8 cellular contexts compared by ENCODE assay signal in the genomic region with DNA sequence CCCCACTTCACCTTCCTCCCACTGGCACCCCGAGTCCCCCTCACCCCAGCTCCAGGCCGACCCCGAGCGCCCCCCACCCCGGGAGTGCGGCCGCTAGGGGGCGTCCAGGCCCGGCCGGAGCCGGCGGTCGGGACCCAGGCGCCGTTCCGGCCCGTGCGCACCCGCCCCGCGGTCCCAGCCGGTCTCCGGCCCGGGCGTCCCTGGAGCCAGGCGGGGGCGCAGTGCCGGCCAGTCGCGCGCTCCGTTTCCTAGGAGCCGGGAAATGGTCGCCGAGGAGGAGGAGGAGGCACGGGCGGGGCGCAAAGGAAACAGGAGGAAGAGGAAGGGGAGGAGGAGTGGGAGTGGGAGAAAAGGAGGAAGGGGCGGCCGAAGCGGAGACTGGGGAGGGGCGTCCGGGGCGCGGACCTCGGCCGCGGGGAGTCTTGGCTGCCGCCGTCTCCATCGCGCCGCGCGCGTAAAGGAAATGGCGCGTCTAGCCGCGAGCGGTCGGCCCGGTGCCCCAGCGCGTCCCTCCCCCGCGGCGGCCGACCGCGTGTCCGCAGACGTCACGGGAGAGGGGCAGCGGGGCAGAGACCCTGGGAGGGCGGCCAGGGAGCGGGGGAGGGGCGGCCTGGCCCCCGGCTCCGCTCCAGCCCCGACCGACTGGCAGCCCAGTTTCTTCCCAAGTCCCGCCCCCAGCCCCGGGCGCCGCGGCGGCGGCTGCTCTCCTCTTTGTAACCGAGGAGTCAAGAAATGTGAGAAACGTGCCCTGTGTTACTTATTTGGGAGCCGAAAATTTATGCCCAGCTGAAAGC. TPM values are rescaled to one million over a fixed set of nuclear protein-coding genes. Genes with fewer than 3 reads are reported as not detected.
DNase-seq lines count a peak whose midpoint lies in the region; ATAC-seq and TF ChIP-seq lines count a peak whose summit lies in the region.

No MANE protein-coding gene starts in this region.

- H3K27me3 ChIP-seq in GM23248 (replicated peaks; ENCODE audit: insufficient read depth), result no peaks in the 10 kb centered on the region

- H3K4me1 Mint-ChIP-seq in mesothelial cell of epicardium, result peaks cover 22% of the 10 kb centered on the region

- H2AFZ ChIP-seq in GM23248, result peak overlapping the region; percentile 79

- no peaks in the 10 kb centered on the region for H3K79me2 ChIP-seq in GM23248 (ENCODE audit: insufficient read depth)

- in situ Hi-C loops in GM23248 (cut with MboI), result loop anchor here (25.0 kb wide), 1 partner anchor 542 kb away; no protein-coding TSS in a partner anchor

- no peaks in the 10 kb centered on the region for H3K9me2 ChIP-seq in GM23248 (ENCODE audit: insufficient read depth)

- H3K4me3 Mint-ChIP-seq in mesothelial cell of epicardium, result peak overlapping the region; percentile 75

- no peaks in the 10 kb centered on the region for H3K9me3 Mint-ChIP-seq in mesothelial cell of epicardium

- peak overlapping the region; percentile 74 for H3K4me3 ChIP-seq in AG09309 (ENCODE audit: control insufficient read depth, low read depth, low read length)
- H3K4me3 ChIP-seq in GM23248, result peak overlapping the region; percentile 87
- peak overlapping the region; percentile 61 for H3K4me3 ChIP-seq in epithelial cell of esophagus (ENCODE audit: low read length)

- DNase-seq in AG09309 (ENCODE audit: low read depth), result no peak
- peak; percentile 92 for DNase-seq in GM23248
- DNase-seq in NCI-H524 treated with DMSO at 0.1 percent for 48 hours (lab: John Stamatoyannopoulos, UW), result peak; percentile 51
- peak in 2 of 3 experiments; percentile 12 to 35 for DNase-seq in activated CD8-positive, alpha-beta memory T cell treated with anti-CD3 and anti-CD28 coated beads for 48 hours (ENCODE audit: low read depth in 2 of 3, low spot score in 2 of 3)
- DNase-seq in epithelial cell of esophagus (ENCODE audit: low read depth), result peak; percentile 84
- peak; percentile 77 to 88 for DNase-seq in mesothelial cell of epicardium (ENCODE audit: low spot score in 2 of 2, unreplicated experiment in 2 of 2)
- DNase-seq in stimulated activated naive CD4-positive, alpha-beta T cell treated with Interleukin-2 at 50 U/mL for 16 hours (lab: John Stamatoyannopoulos, UW), result peak; percentile 57

- H3K27ac ChIP-seq in GM23248, result peak overlapping the region; percentile 81

- peak overlapping the region; percentile 85 for H3K4me2 ChIP-seq in GM23248 (ENCODE audit: unreplicated experiment)

- no peak for ATAC-seq in GM18520 (IDR thresholded peaks at IDR 0.05; ENCODE audit: unreplicated experiment)

- H3K9me3 ChIP-seq in GM23248 (ENCODE audit: low read depth), result no peaks in the 10 kb centered on the region

- WGBS in GM23248 (ENCODE audit: low coverage in 1 of 2, low lambda C conversion rate in 2 of 2, missing lambda C conversion rate in 2 of 2), 2 experiments, result 1 to 2% methylated on average over 26 to 91 of the region's 92 CpGs

- H3K27me3 Mint-ChIP-seq in mesothelial cell of epicardium (ENCODE audit: low read depth), result peaks cover 8% of the 10 kb centered on the region

- H3F3A ChIP-seq in GM23248 (ENCODE audit: insufficient read depth), result no peaks in the 10 kb centered on the region

- no peaks in the 10 kb centered on the region for H3K36me3 Mint-ChIP-seq in mesothelial cell of epicardium

- H3K36me3 ChIP-seq in GM23248 (ENCODE audit: low read depth), result no peaks in the 10 kb centered on the region

- peak overlapping the region; percentile 88 for H3K9ac ChIP-seq in GM23248

- TF ChIP-seq CTCF in AG09309 (IDR thresholded peaks at IDR 0.05; ENCODE audit: control insufficient read depth, insufficient read depth, low read depth, low read length, missing control alignments), result peak; percentile 56
- TF ChIP-seq CTCF in epithelial cell of esophagus (IDR thresholded peaks at IDR 0.05; ENCODE audit: insufficient read depth, low read depth, low read length, missing control alignments), result peak; percentile 44
- peak; percentile 83 for TF ChIP-seq CTCF in mesothelial cell of epicardium (IDR thresholded peaks at IDR 0.05; ENCODE audit: unreplicated experiment)

- H3K27ac Mint-ChIP-seq in mesothelial cell of epicardium, result peak overlapping the region; percentile 86

- peaks cover 8% of the 10 kb centered on the region; the same call in 1 of the 2 replicates for H3K4me1 ChIP-seq in GM23248 (ENCODE audit: insufficient read depth)

- H4K20me1 ChIP-seq in GM23248 (ENCODE audit: insufficient read depth), result no peaks in the 10 kb centered on the region

RNA-seq across cellular contexts. Expression of gene KCTD15, which starts 1.1 kb away (rescaled TPM):
- total RNA-seq in GM23248 (2014; rRNA removed; shearing (Covaris generic)), result 105 and 117 TPM in 2 replicates
- polyA plus RNA-seq in GM23248 (2016; fragmentation: Nextera tagmentation; extraction: Ambion mirVana), result 7.5 and 8.1 TPM in 2 replicates
- total RNA-seq in mesothelial cell of epicardium, result 48.1 to 51.6 TPM (median 49.1 TPM) in 3 replicates
